In the genomic region with DNA sequence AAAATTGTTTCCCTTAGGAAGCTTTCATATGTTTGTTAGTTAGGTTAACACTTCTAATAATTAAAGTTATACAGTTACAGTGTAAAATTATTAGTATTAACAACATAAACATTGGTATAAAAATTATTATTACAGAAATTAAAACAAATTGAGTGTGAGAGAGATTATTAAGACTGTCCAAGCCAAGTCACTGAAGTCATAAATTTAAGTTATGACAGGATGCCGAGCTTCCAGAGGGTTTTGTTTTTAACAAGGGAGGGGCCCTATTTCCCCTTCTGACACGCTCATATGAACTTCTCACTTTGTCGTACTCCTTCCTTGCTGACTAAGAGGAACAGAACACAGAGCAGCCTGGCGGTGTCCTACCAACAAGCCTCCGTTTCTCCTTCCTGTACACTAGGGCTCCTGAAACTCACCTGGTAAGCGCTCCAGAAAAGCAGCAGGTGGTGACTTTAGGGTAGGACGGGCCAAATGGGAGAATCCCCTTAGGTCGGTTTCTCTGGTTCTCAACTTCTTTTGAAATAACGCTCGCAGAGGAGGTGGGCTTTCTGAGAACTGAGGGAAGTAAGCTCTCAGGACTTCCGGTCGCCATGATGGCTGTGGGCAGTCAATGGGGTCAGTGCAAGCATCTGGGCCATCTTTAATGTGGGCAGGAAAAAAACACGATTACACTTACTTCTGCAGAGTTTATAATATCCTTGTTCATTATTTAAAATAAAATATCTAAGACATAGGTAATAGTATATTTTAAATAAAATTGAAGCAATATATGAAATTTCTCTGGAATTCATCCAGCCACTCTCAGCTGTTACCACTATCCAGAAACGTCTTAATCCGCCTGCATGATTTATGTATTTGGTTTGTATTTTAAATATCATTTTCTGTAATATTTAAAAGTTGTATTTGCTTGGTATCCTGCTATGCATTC, we compare ENCODE assay signal across 1 cellular context.
TF ChIP-seq lines count a peak whose summit lies in the region.

A gene with protein sequence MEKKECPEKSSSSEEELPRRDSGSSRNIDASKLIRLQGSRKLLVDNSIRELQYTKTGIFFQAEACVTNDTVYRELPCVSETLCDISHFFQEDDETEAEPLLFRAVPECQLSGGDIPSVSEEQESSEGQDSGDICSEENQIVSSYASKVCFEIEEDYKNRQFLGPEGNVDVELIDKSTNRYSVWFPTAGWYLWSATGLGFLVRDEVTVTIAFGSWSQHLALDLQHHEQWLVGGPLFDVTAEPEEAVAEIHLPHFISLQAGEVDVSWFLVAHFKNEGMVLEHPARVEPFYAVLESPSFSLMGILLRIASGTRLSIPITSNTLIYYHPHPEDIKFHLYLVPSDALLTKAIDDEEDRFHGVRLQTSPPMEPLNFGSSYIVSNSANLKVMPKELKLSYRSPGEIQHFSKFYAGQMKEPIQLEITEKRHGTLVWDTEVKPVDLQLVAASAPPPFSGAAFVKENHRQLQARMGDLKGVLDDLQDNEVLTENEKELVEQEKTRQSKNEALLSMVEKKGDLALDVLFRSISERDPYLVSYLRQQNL (minus strand): TSS at position 537 of the 928 bp plus-strand sequence. CDS start 14,892 bp downstream, outside the sequence.

TF ChIP-seq in HepG2, 621 proteins besides CTCF, POLR2A, EP300 and RAD21 (continued from another document and continues in another):
- TF ChIP-seq PATZ1 (CRISPR knock-in tag; IDR thresholded peaks at IDR 0.05) (peak; percentile 44; the same call in 1 of the 2 replicates), YEATS4 (CRISPR knock-in tag; IDR thresholded peaks at IDR 0.05; ENCODE audit: borderline replicate concordance) (peak; percentile 20; the same call in 1 of the 2 replicates), FOXK1 (CRISPR knock-in tag; IDR thresholded peaks at IDR 0.05; ENCODE audit: borderline replicate concordance, low read depth) (0 out of 2 replicates have a peak, but pooled peaks have one; percentile 51), GABPA (IDR thresholded peaks at IDR 0.05; ENCODE audit: low read depth, low read length) (peak; percentile 76), GABPA (CRISPR knock-in tag; IDR thresholded peaks at IDR 0.05; ENCODE audit: low read depth) (peak; percentile 96), DMAP1 (CRISPR knock-in tag; IDR thresholded peaks at IDR 0.05) (0 out of 2 replicates have a peak, but pooled peaks have one; percentile 49), CSRNP1 (CRISPR knock-in tag; IDR thresholded peaks at IDR 0.05) (0 out of 2 replicates have a peak, but pooled peaks have one; percentile 31), POLR2AphosphoS5 (IDR thresholded peaks at IDR 0.05; ENCODE audit: low read depth, low read length) (peak; percentile 84), ZNF792 (CRISPR knock-in tag; IDR thresholded peaks at IDR 0.05) (peak; percentile 83), HNRNPH1 (optimal IDR thresholded peaks at IDR 0.05; ENCODE audit: low read depth, low read length) (no peak), ATF2 (CRISPR knock-in tag; IDR thresholded peaks at IDR 0.05) (peak; percentile 51; the same call in 1 of the 2 replicates), KLF11 (CRISPR knock-in tag; IDR thresholded peaks at IDR 0.05) (peak; percentile 70; the same call in 1 of the 2 replicates), ZNF468 (CRISPR knock-in tag; IDR thresholded peaks at IDR 0.05) (no peak), ZNF282 (IDR thresholded peaks at IDR 0.05; ENCODE audit: partially characterized antibody) (no peak), CREB1 (IDR thresholded peaks at IDR 0.05) (no peak), CREB1 (CRISPR knock-in tag; IDR thresholded peaks at IDR 0.05) (peak; percentile 77), SALL1 (CRISPR knock-in tag; IDR thresholded peaks at IDR 0.05) (peak; percentile 59), NR2F6 (IDR thresholded peaks at IDR 0.05) (0 out of 2 replicates have a peak, but pooled peaks have one; percentile 5), NR2F6 (CRISPR knock-in tag; IDR thresholded peaks at IDR 0.05) (peak; percentile 26; the same call in 1 of the 2 replicates), ARHGAP35 (CRISPR knock-in tag; IDR thresholded peaks at IDR 0.05; ENCODE audit: borderline replicate concordance) (no peak), CREM (IDR thresholded peaks at IDR 0.05) (peak; percentile 66), CREM (CRISPR knock-in tag; IDR thresholded peaks at IDR 0.05) (no peak), SRSF1 (optimal IDR thresholded peaks at IDR 0.05; ENCODE audit: low read depth, low read length) (no peak), DNMT1 (CRISPR knock-in tag; IDR thresholded peaks at IDR 0.05) (no peak), MAFF (IDR thresholded peaks at IDR 0.05; ENCODE audit: low read depth, low read length) (peak; percentile 23; the same call in 1 of the 2 replicates), ZNF430 (CRISPR knock-in tag; IDR thresholded peaks at IDR 0.05) (no peak), NCOA2 (CRISPR knock-in tag; IDR thresholded peaks at IDR 0.05) (peak; percentile 28; the same call in 1 of the 2 replicates), NFAT5 (CRISPR knock-in tag; IDR thresholded peaks at IDR 0.05) (no peak), RFXAP (CRISPR knock-in tag; IDR thresholded peaks at IDR 0.05; ENCODE audit: borderline replicate concordance) (0 out of 2 replicates have a peak, but pooled peaks have one; percentile 37), ZNF709 (CRISPR knock-in tag; IDR thresholded peaks at IDR 0.05) (no peak), FOSL2 (CRISPR knock-in tag; IDR thresholded peaks at IDR 0.05) (0 out of 2 replicates have a peak, but pooled peaks have one; percentile 33)
- TF ChIP-seq, protein P1, sequence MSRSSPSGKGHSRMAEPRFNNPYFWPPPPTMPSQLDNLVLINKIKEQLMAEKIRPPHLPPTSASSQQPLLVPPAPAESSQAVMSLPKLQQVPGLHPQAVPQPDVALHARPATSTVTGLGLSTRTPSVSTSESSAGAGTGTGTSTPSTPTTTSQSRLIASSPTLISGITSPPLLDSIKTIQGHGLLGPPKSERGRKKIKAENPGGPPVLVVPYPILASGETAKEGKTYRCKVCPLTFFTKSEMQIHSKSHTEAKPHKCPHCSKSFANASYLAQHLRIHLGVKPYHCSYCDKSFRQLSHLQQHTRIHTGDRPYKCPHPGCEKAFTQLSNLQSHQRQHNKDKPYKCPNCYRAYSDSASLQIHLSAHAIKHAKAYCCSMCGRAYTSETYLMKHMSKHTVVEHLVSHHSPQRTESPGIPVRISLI (CRISPR knock-in tag; IDR thresholded peaks at IDR 0.05; ENCODE audit: borderline replicate concordance), result peak; percentile 53; the same call in 1 of the 2 replicates
- TF ChIP-seq, protein P2, sequence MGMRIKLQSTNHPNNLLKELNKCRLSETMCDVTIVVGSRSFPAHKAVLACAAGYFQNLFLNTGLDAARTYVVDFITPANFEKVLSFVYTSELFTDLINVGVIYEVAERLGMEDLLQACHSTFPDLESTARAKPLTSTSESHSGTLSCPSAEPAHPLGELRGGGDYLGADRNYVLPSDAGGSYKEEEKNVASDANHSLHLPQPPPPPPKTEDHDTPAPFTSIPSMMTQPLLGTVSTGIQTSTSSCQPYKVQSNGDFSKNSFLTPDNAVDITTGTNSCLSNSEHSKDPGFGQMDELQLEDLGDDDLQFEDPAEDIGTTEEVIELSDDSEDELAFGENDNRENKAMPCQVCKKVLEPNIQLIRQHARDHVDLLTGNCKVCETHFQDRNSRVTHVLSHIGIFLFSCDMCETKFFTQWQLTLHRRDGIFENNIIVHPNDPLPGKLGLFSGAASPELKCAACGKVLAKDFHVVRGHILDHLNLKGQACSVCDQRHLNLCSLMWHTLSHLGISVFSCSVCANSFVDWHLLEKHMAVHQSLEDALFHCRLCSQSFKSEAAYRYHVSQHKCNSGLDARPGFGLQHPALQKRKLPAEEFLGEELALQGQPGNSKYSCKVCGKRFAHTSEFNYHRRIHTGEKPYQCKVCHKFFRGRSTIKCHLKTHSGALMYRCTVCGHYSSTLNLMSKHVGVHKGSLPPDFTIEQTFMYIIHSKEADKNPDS (CRISPR knock-in tag; IDR thresholded peaks at IDR 0.05), result no peak
- TF ChIP-seq, protein P3, sequence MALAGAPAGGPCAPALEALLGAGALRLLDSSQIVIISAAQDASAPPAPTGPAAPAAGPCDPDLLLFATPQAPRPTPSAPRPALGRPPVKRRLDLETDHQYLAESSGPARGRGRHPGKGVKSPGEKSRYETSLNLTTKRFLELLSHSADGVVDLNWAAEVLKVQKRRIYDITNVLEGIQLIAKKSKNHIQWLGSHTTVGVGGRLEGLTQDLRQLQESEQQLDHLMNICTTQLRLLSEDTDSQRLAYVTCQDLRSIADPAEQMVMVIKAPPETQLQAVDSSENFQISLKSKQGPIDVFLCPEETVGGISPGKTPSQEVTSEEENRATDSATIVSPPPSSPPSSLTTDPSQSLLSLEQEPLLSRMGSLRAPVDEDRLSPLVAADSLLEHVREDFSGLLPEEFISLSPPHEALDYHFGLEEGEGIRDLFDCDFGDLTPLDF (CRISPR knock-in tag; IDR thresholded peaks at IDR 0.05), result no peak
- TF ChIP-seq, protein P4, sequence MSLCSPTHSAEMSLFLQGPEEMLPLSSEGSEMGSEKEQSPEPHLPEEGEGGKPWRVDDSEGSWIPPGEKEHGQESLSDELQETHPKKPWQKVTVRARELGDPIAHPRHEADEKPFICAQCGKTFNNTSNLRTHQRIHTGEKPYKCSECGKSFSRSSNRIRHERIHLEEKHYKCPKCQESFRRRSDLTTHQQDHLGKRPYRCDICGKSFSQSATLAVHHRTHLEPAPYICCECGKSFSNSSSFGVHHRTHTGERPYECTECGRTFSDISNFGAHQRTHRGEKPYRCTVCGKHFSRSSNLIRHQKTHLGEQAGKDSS (CRISPR knock-in tag; IDR thresholded peaks at IDR 0.05; ENCODE audit: borderline replicate concordance, low read depth), result no peak
